Comparison of ENCODE assay signal across 34 cellular contexts in genomic region chr10:37736120-37736519, GRCh38.
DNase-seq lines count a peak whose midpoint lies in the region; ATAC-seq, FAIRE-seq and TF ChIP-seq lines count a peak whose summit lies in the region.
"Had no signal": no experiment of that assay in that cellular context is flagged by ENCODE, and none has a peak within 500 bp of the region (broad histone marks: within the 10 kb centered on the region; RNA-seq: fewer than 3 reads in every experiment).

No MANE protein-coding gene starts in this region.

- H3K4me3 ChIP-seq in NB4 (ENCODE audit: low read depth, low read length), result no peak overlapping the region
- H3K4me3 ChIP-seq in epithelial cell of esophagus (ENCODE audit: low read length), result no peak overlapping the region
- no peak overlapping the region for H3K4me3 ChIP-seq in trophoblast cell (ENCODE audit: low read depth, low read length)
- H3K4me3 ChIP-seq: A549; BLaER1; BLaER1 treated with 17β-estradiol and CSF1 and Interleukin-3, amounts not matched to agents 10 nM and 100 nM had no signal

- no peak overlapping the region for H2BK5ac ChIP-seq in trophoblast cell (ENCODE audit: low read depth, low read length, poor library complexity)

- no peaks in the 10 kb centered on the region for H3K79me2 ChIP-seq in trophoblast cell (ENCODE audit: control insufficient read depth, insufficient read depth, low read length, poor library complexity)

- H3K4me3 Mint-ChIP-seq in activated T-cell treated with anti-CD3 and anti-CD28 coated beads, Interleukin-2, amount 50 U/mL, for 72 hours, result no peak overlapping the region
- H3K4me3 Mint-ChIP-seq: B cell; CD14-positive monocyte; CD4-positive, alpha-beta memory T cell; CD4-positive, alpha-beta T cell; CD4-positive, CD25-positive, alpha-beta regulatory T cell; CD8-positive, alpha-beta memory T cell; CD8-positive, alpha-beta T cell had no signal

- H3K36me3 ChIP-seq in trophoblast cell (ENCODE audit: control insufficient read depth in 1 of 2, insufficient read depth in 2 of 2, low read length in 2 of 2), result no peaks in the 10 kb centered on the region
- H3K36me3 ChIP-seq: BE2C; BLaER1; BLaER1 treated with 17β-estradiol and CSF1 and Interleukin-3, amounts not matched to agents 10 nM and 100 nM had no signal

- no peak overlapping the region for H4K12ac ChIP-seq in trophoblast cell (ENCODE audit: low read depth, low read length)

- no peak overlapping the region for H2AFZ ChIP-seq in trophoblast cell (ENCODE audit: insufficient read depth, low read length, poor library complexity)

- no peak overlapping the region for H3K4me2 ChIP-seq in trophoblast cell (ENCODE audit: low read length)
- H3K4me2 ChIP-seq: A549; BLaER1; BLaER1 treated with 17β-estradiol and CSF1 and Interleukin-3, amounts not matched to agents 10 nM and 100 nM had no signal

- H3K79me1 ChIP-seq in trophoblast cell (ENCODE audit: low read length), result no peaks in the 10 kb centered on the region

- H3K27me3 Mint-ChIP-seq in activated T-cell treated with anti-CD3 and anti-CD28 coated beads, Interleukin-2, amount 50 U/mL, for 72 hours (ENCODE audit: low read depth), result no peaks in the 10 kb centered on the region
- H3K27me3 Mint-ChIP-seq: B cell; CD4-positive, alpha-beta memory T cell; CD4-positive, alpha-beta T cell; CD4-positive, CD25-positive, alpha-beta regulatory T cell had no signal

- no peak overlapping the region for H3K23ac ChIP-seq in trophoblast cell (ENCODE audit: low read length)

- H3K9me3 Mint-ChIP-seq in activated T-cell treated with anti-CD3 and anti-CD28 coated beads, Interleukin-2, amount 50 U/mL, for 72 hours, result peaks cover 2 to 13% of the 10 kb centered on the region in 2 donors
- H3K9me3 Mint-ChIP-seq: CD4-positive, alpha-beta T cell had no signal

- no peaks in the 10 kb centered on the region for H3K27me3 ChIP-seq in trophoblast cell (ENCODE audit: insufficient read depth, low read length)
- H3K27me3 ChIP-seq: BE2C; BLaER1; BLaER1 treated with 17β-estradiol and CSF1 and Interleukin-3, amounts not matched to agents 10 nM and 100 nM had no signal

- no peak overlapping the region for H3K4ac ChIP-seq in trophoblast cell (ENCODE audit: low read depth, low read length)

- no peaks in the 10 kb centered on the region for H3K4me1 ChIP-seq in trophoblast cell (ENCODE audit: control insufficient read depth in 1 of 2, insufficient read depth in 2 of 2, low read length in 2 of 2)
- H3K4me1 ChIP-seq: BE2C; BLaER1; BLaER1 treated with 17β-estradiol and CSF1 and Interleukin-3, amounts not matched to agents 10 nM and 100 nM had no signal

- no peak overlapping the region for H3K27ac ChIP-seq in trophoblast cell (ENCODE audit: low read depth, low read length)
- H3K27ac ChIP-seq: 22Rv1; BLaER1; BLaER1 treated with 17β-estradiol and CSF1 and Interleukin-3, amounts not matched to agents 10 nM and 100 nM; C4-2B had no signal

- peak; percentile 52 for DNase-seq in NB4 (ENCODE audit: low read depth)
- DNase-seq in epithelial cell of esophagus (ENCODE audit: low read depth), result peak; percentile 3
- DNase-seq in trophoblast cell, result peak; percentile 47 to 75
- no peak for DNase-seq in D721Med (ENCODE audit: insufficient read length, low spot score)
- DNase-seq in SKM-1 (lab: John Stamatoyannopoulos, UW; ENCODE audit: unreplicated experiment), result no peak
- DNase-seq in activated T-cell treated with anti-CD3 and anti-CD28 coated beads, Interleukin-2, amount 50 U/mL, for 72 hours, result no peak
- DNase-seq: 8988T; ACHN; AML-193; BE2C; C1 segment of cervical spinal cord; Caco-2; Calu3; CD4-positive, alpha-beta memory T cell; CD4-positive, alpha-beta T cell; CD4-positive, CD25-positive, alpha-beta regulatory T cell; CD8-positive, alpha-beta memory T cell; CD8-positive, alpha-beta T cell; COR-L47; DMS 273 treated with DMSO at 0.1 percent for 48 hours; DMS153; DMS53; DMS79; DMS79 treated with DMSO at 0.1 percent for 48 hours; DND-41; EL had no signal

- FAIRE-seq in D721Med (lab: Jason Lieb, UNC), result no peak
- FAIRE-seq: A204.1, A549 had no signal

- H3K4me1 Mint-ChIP-seq in activated T-cell treated with anti-CD3 and anti-CD28 coated beads, Interleukin-2, amount 50 U/mL, for 72 hours (ENCODE audit: low read depth), result peaks cover 6% of the 10 kb centered on the region
- H3K4me1 Mint-ChIP-seq: B cell; CD14-positive monocyte; CD4-positive, alpha-beta memory T cell; CD4-positive, CD25-positive, alpha-beta regulatory T cell; CD8-positive, alpha-beta memory T cell had no signal

- no peak overlapping the region for H3K9ac ChIP-seq in trophoblast cell (ENCODE audit: low read length)
- H3K9ac ChIP-seq: BLaER1; BLaER1 treated with 17β-estradiol and CSF1 and Interleukin-3, amounts not matched to agents 10 nM and 100 nM had no signal

- peaks cover 43% of the 10 kb centered on the region for H3K9me3 ChIP-seq in trophoblast cell (ENCODE audit: insufficient read depth, low read depth, low read length)
- H3K9me3 ChIP-seq: BE2C had no signal

- no peak overlapping the region for H4K8ac ChIP-seq in trophoblast cell (ENCODE audit: low read depth, low read length)

- H2AK5ac ChIP-seq in trophoblast cell (ENCODE audit: low read length), result no peak overlapping the region

- no peak overlapping the region for H3K18ac ChIP-seq in trophoblast cell (ENCODE audit: low read length)

- no peak overlapping the region for H3K14ac ChIP-seq in trophoblast cell (ENCODE audit: low read length)

- H2BK120ac ChIP-seq in trophoblast cell (ENCODE audit: insufficient read depth, low read length, poor library complexity), result no peak overlapping the region

- no CpG with 5 or more reads among the region's 1 CpG for WGBS in trophoblast cell (ENCODE audit: extremely low coverage, insufficient coverage, insufficient read length)

- H2BK12ac ChIP-seq in trophoblast cell (ENCODE audit: low read length), result no peak overlapping the region

- TF ChIP-seq POLR2A in NB4 (IDR thresholded peaks at IDR 0.05; ENCODE audit: extremely low read depth, insufficient read length), result no peak

- no peak for ATAC-seq in activated T-cell treated with anti-CD3 and anti-CD28 coated beads, Interleukin-2, amount 50 U/mL, for 72 hours (replicated peaks in 1 of 2)
- ATAC-seq: A549; CD8-positive, alpha-beta T cell had no signal

- H3K36me3 Mint-ChIP-seq in activated T-cell treated with anti-CD3 and anti-CD28 coated beads, Interleukin-2, amount 50 U/mL, for 72 hours (ENCODE audit: insufficient read depth in 2 of 2), result peaks cover 2 to 7% of the 10 kb centered on the region in 2 donors
- H3K36me3 Mint-ChIP-seq: CD14-positive monocyte; CD4-positive, alpha-beta memory T cell; CD4-positive, CD25-positive, alpha-beta regulatory T cell; CD8-positive, alpha-beta memory T cell; CD8-positive, alpha-beta T cell had no signal

- H4K91ac ChIP-seq in trophoblast cell (ENCODE audit: low read depth, low read length), result no peak overlapping the region

- H3K27ac Mint-ChIP-seq in activated T-cell treated with anti-CD3 and anti-CD28 coated beads, Interleukin-2, amount 50 U/mL, for 72 hours, result no peak overlapping the region
- H3K27ac Mint-ChIP-seq: B cell; CD14-positive monocyte; CD4-positive, alpha-beta memory T cell; CD4-positive, alpha-beta T cell; CD4-positive, CD25-positive, alpha-beta regulatory T cell; CD8-positive, alpha-beta memory T cell; CD8-positive, alpha-beta T cell had no signal

- TF ChIP-seq CTCF in NB4 (IDR thresholded peaks at IDR 0.05; ENCODE audit: low read depth, low read length) (no peak), epithelial cell of esophagus (IDR thresholded peaks at IDR 0.05; ENCODE audit: insufficient read depth, low read depth, low read length, missing control alignments) (no peak), D721Med (IDR thresholded peaks at IDR 0.05; ENCODE audit: insufficient read depth, missing control alignments) (no peak)

Comparison
In these comparisons a context has a peak if more than half of its experiments do, and no peak if none do; other contexts are left out.
1. DNase-seq: peak in NB4 (single experiment), epithelial cell of esophagus (single experiment) and trophoblast cell (2 of 2); none in D721Med (single experiment), SKM-1 (single experiment) and activated T-cell treated with anti-CD3 and anti-CD28 coated beads, Interleukin-2, amount 50 U/mL, for 72 hours (0 of 2).